Comparison of ENCODE assay signal across 17 cellular contexts in the genomic region with DNA sequence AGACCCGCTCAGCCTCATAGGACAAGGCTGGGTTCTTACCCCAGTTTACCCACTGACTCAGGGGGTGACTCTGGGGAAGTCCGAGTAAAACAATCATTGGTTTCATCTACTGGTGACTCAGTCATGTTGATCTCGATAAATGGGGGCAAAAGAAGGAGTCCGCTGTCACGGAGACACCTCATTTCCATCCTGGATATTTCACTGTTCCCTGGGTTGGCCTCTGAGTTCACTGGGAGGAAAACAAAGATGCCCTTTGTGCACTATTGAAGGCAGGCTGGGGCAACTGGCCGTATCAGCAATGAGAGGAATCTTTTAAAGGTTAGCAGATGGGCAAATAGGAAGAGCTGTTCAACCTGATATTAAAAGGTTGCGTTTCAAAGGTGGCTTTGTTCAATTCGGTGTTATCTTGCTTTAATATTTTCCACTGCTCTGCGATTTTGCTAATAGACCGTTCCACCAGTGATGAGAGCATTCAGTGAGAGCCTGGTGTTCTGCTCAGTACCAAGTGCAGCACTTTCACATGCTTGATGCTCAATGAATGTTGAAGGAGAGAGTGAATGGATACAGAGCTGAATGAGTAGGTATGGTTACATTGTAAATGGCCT.
DNase-seq lines count a peak whose midpoint lies in the region; ATAC-seq, FAIRE-seq and TF ChIP-seq lines count a peak whose summit lies in the region.
"Had no signal": no experiment of that assay in that cellular context is flagged by ENCODE, and none has a peak within 500 bp of the region (broad histone marks: within the 10 kb centered on the region; RNA-seq: fewer than 3 reads in every experiment).

No MANE protein-coding gene starts in this region.

- H3K4me2 ChIP-seq in PC-3 (ENCODE audit: low read length): no peak overlapping the region
- H3K4me2 ChIP-seq: BLaER1 treated with 17β-estradiol and CSF1 and Interleukin-3, amounts not matched to agents 10 nM and 100 nM had no signal

- no TSS peak for BruUV-seq in PC-3 (replicated peaks; lab: Mats Ljungman, UMichigan)

- POLR2A ChIA-PET in PC-3 (lab: Charles Lee; ENCODE audit: unreplicated experiment): no interaction called here

- no peak for ATAC-seq in PC-3

- no peak for TF ChIP-seq POLR2A in H54 (IDR thresholded peaks at IDR 0.05; ENCODE audit: low read depth, low read length)

- CTCF ChIA-PET in PC-3 (lab: Charles Lee): no interaction called here

- no peaks in the 10 kb centered on the region for H3F3A ChIP-seq in PC-3 (ENCODE audit: low read length, unreplicated experiment)

- FAIRE-seq in H54 (lab: Jason Lieb, UNC): no peak
- FAIRE-seq: A204.1, GM12892 had no signal

- no peak for TF ChIP-seq CTCF in PC-3 (conservative IDR thresholded peaks at IDR 0.05; ENCODE audit: low read depth, low read length)

- no peaks in the 10 kb centered on the region for H3K36me3 ChIP-seq in PC-3 (ENCODE audit: low read depth, low read length)
- H3K36me3 ChIP-seq: BLaER1 treated with 17β-estradiol and CSF1 and Interleukin-3, amounts not matched to agents 10 nM and 100 nM; MG63 had no signal

- no peak overlapping the region for H3K27ac ChIP-seq in PC-3 (ENCODE audit: low read length)
- H3K27ac ChIP-seq: BLaER1 treated with 17β-estradiol and CSF1 and Interleukin-3, amounts not matched to agents 10 nM and 100 nM had no signal

- peaks cover 76% of the 10 kb centered on the region for H3K27me3 ChIP-seq in PC-3 (ENCODE audit: low read length)
- H3K27me3 ChIP-seq: BLaER1 treated with 17β-estradiol and CSF1 and Interleukin-3, amounts not matched to agents 10 nM and 100 nM; MG63 had no signal

- no peaks in the 10 kb centered on the region for H3K9me3 ChIP-seq in PC-3 (ENCODE audit: low read length)
- H3K9me3 ChIP-seq: BLaER1 treated with 17β-estradiol and CSF1 and Interleukin-3, amounts not matched to agents 10 nM and 100 nM; MG63 had no signal

- intact Hi-C loops in PC-3 (cut with micrococcal nuclease): no loop called here

- no peaks in the 10 kb centered on the region for H3K9me2 ChIP-seq in PC-3 (replicated peaks; ENCODE audit: low read length)

- no peak overlapping the region for H2AFZ ChIP-seq in PC-3 (ENCODE audit: low read length)

- no peaks in the 10 kb centered on the region for H3K4me1 ChIP-seq in PC-3 (ENCODE audit: insufficient read depth, low read length)
- H3K4me1 ChIP-seq: BLaER1 treated with 17β-estradiol and CSF1 and Interleukin-3, amounts not matched to agents 10 nM and 100 nM had no signal

- no peaks in the 10 kb centered on the region for H3K79me2 ChIP-seq in PC-3 (ENCODE audit: low read length)

- H4K20me1 ChIP-seq in PC-3 (ENCODE audit: low read length): no peaks in the 10 kb centered on the region
- H4K20me1 ChIP-seq: BLaER1 treated with 17β-estradiol and CSF1 and Interleukin-3, amounts not matched to agents 10 nM and 100 nM had no signal

- DNase-seq in COLO829 (ENCODE audit: low spot score) (peak; percentile 81), NCI-H526 treated with DMSO at 0.1 percent for 48 hours (lab: John Stamatoyannopoulos, UW) (peak; percentile 61), globus pallidus (ENCODE audit: low spot score) (peak; percentile 75), pons (ENCODE audit: low spot score) (peak; percentile 88), H54 (ENCODE audit: insufficient read length, low spot score) (no peak), PC-3 (no peak), hepatic stellate cell (ENCODE audit: low spot score) (no peak), HK-2 (ENCODE audit: unreplicated experiment) (no peak)
- DNase-seq: DMS153, GOT3, MG63, NCI-H1092 treated with DMSO at 0.1 percent for 48 hours, NCI-H510A treated with DMSO at 0.1 percent for 48 hours, SHP77 treated with DMSO at 0.1 percent for 48 hours had no signal

- no peak overlapping the region for H3K9ac ChIP-seq in PC-3 (ENCODE audit: low read length)
- H3K9ac ChIP-seq: BLaER1 treated with 17β-estradiol and CSF1 and Interleukin-3, amounts not matched to agents 10 nM and 100 nM had no signal

- H3K4me3 ChIP-seq in PC-3 (ENCODE audit: low read length): no peak overlapping the region
- H3K4me3 ChIP-seq: BLaER1 treated with 17β-estradiol and CSF1 and Interleukin-3, amounts not matched to agents 10 nM and 100 nM; MG63 had no signal

Comparison
In these comparisons a context has a peak if more than half of its experiments do, and no peak if none do; other contexts are left out.
1. DNase-seq: peak in COLO829 (single experiment), NCI-H526 treated with DMSO at 0.1 percent for 48 hours (single experiment), globus pallidus (single experiment) and pons (single experiment); none in H54 (single experiment), PC-3 (single experiment), hepatic stellate cell (single experiment) and HK-2 (single experiment).